27 cellular contexts compared by ENCODE assay signal in the genomic region with DNA sequence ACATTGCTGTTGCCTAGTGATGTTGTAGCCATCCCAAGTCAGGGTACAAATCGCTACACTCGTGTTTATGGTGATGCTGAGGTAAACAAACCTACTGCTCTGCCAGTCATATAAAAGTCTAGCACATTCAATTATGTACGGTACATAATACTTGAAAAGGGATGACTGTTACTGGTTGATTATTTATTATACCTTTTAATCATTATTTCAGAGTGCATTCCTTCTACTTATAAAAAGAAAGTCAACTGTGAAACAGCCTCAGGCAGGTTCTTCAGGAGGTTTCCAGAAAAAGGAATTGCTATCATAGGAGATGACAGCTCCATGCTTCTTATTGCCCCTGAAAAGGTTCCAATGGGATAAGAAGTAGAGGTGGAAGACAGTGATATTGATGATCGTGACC.
"Had no signal": no experiment of that assay in that cellular context is flagged by ENCODE, and none has a peak within 500 bp of the region (broad histone marks: within the 10 kb centered on the region; RNA-seq: fewer than 3 reads in every experiment).

No MANE protein-coding gene starts in this region.

- H3K27me3 ChIP-seq: adrenal gland, body of pancreas, esophagus squamous epithelium, gastroesophageal sphincter had no signal

- ATAC-seq: activated naive CD8-positive, alpha-beta T cell treated with anti-CD3 and anti-CD28 coated beads, Interleukin-2, amount 50 U/mL, for 24 hours; activated T-cell treated with anti-CD3 and anti-CD28 coated beads, Interleukin-2, amount 50 U/mL, for 4 hours; activated T-helper 17 cell treated with anti-CD3 and anti-CD28 coated beads, Interleukin-2, amount 50 U/mL, for 72 hours; body of pancreas; effector memory CD8-positive, alpha-beta T cell; gastroesophageal sphincter; T-helper 17 cell had no signal

- H3K4me3 ChIP-seq: adrenal gland, body of pancreas, esophagus squamous epithelium, gastroesophageal sphincter had no signal

- H3K9me3 ChIP-seq: adrenal gland, body of pancreas, esophagus squamous epithelium had no signal

- H3K36me3 ChIP-seq: adrenal gland, esophagus squamous epithelium, gastroesophageal sphincter had no signal

- H3K4me1 ChIP-seq: adrenal gland, body of pancreas, esophagus squamous epithelium, gastroesophageal sphincter had no signal

- DNase-seq: activated CD4-positive, alpha-beta memory T cell treated with anti-CD3 and anti-CD28 coated beads, Interleukin-2, amount 10 ng/mL, durations not matched to agents 7 days and 5 days; activated CD4-positive, alpha-beta T cell treated with anti-CD3 and anti-CD28 coated beads for 4 hours; activated CD4-positive, alpha-beta T cell treated with anti-CD3 and anti-CD28 coated beads, Interleukin-2, amount 10 ng/mL, durations not matched to agents 7 days and 5 days; activated CD4-positive, alpha-beta T cell treated with anti-CD3 and anti-CD28 coated beads, Interleukin-2, amount 50 U/mL, for 4 hours; activated CD4-positive, CD25-positive, alpha-beta regulatory T cell; activated CD4-positive, CD25-positive, alpha-beta regulatory T cell treated with anti-CD3 and anti-CD28 coated beads, Interleukin-2, amount 50 U/mL, for 72 hours; activated effector memory CD4-positive, alpha-beta T cell treated with Interleukin-2 at 50 U/mL for 16 hours; activated naive CD4-positive, alpha-beta T cell treated with anti-CD3 and anti-CD28 coated beads for 36 hours; activated naive CD8-positive, alpha-beta T cell treated with anti-CD3 and anti-CD28 coated beads for 36 hours; activated naive CD8-positive, alpha-beta T cell treated with anti-CD3 and anti-CD28 coated beads, Interleukin-2, amount 50 U/mL, for 24 hours; activated T-cell treated with anti-CD3 and anti-CD28 coated beads, Interleukin-2, amount 50 U/mL, for 4 hours; adrenal gland; amygdala; aorta; body of pancreas; caudate nucleus; cortex of kidney; dermis blood vessel endothelial cell; effector CD4-positive, alpha-beta T cell; effector memory CD8-positive, alpha-beta T cell; esophagus squamous epithelium; foreskin melanocyte; T-helper 1 cell; T-helper 17 cell; T1000 had no signal

- H3K27ac ChIP-seq: adrenal gland, body of pancreas, esophagus squamous epithelium, gastroesophageal sphincter had no signal
